In genomic region chr5:2726366-2726765, GRCh38 we compare ENCODE assay signal across 9 cellular contexts. TPM values are rescaled to one million over a fixed set of nuclear protein-coding genes. Genes with fewer than 3 reads are reported as not detected.
"Had no signal": no experiment of that assay in that cellular context is flagged by ENCODE, and none has a peak within 500 bp of the region (broad histone marks: within the 10 kb centered on the region; RNA-seq: fewer than 3 reads in every experiment).

No MANE protein-coding gene starts in this region.

- H3K4me3 Mint-ChIP-seq: HFFc6 had no signal

- ATAC-seq: HCT116, K562 had no signal

- H3K9me3 Mint-ChIP-seq: HFFc6 had no signal

- H3K9me3 ChIP-seq: HAP-1 had no signal

- H3K36me3 ChIP-seq: HAP-1 had no signal

- H3K4me1 ChIP-seq: HAP-1 had no signal

- H3K27ac Mint-ChIP-seq: HFFc6 had no signal

- DNase-seq: GM23248, GOT3, H7, HFFc6, IMR-90 had no signal

- H3K27ac ChIP-seq: GM23248 had no signal

- H3K4me3 ChIP-seq: GM23248, HAP-1, K562 had no signal

RNA-seq across cellular contexts. Expression of gene IRX2, which starts 25.1 kb away (rescaled TPM):
- total RNA-seq: H4 had no signal
- polyA plus RNA-seq: K562 had no signal
